Comparison of ENCODE assay signal across 8 cellular contexts in genomic region chr9:100216178-100216787, GRCh38.
DNase-seq lines count a peak whose midpoint lies in the region; ATAC-seq and TF ChIP-seq lines count a peak whose summit lies in the region.

No MANE protein-coding gene starts in this region.

- H3K27ac Mint-ChIP-seq in activated T-helper 2 cell treated with anti-CD3 and anti-CD28 coated beads, Interferon-gamma antibody, Interleukin-2, Interleukin-4, amounts not matched to agents 10 μg/mL and 5 μg/mL and 100 μg/mL, durations not matched to agents 14 hours and 24 hours and 36 hours: no peak overlapping the region

- no peak overlapping the region for H2AFZ ChIP-seq in OCI-LY3 (ENCODE audit: low read depth, low read length)

- TF ChIP-seq CTCF in OCI-LY3 (IDR thresholded peaks at IDR 0.05; ENCODE audit: low read depth, low read length): peak; percentile 85

- H3K4me1 Mint-ChIP-seq in activated T-helper 2 cell treated with anti-CD3 and anti-CD28 coated beads, Interferon-gamma antibody, Interleukin-2, Interleukin-4, amounts not matched to agents 10 μg/mL and 5 μg/mL and 100 μg/mL, durations not matched to agents 14 hours and 24 hours and 36 hours (ENCODE audit: low read depth): peaks cover 10% of the 10 kb centered on the region

- no peaks in the 10 kb centered on the region for H3K27me3 ChIP-seq in OCI-LY3 (ENCODE audit: low read depth, low read length)

- DNase-seq in NCI-H1694 treated with DMSO at 0.1 percent for 48 hours (lab: John Stamatoyannopoulos, UW) (peak; percentile 12), NCI-H1694 (lab: John Stamatoyannopoulos, UW) (no peak), head of caudate nucleus (peak in 32 of 42 donors; percentile 8 to 84 (median 48)), retina (peak; percentile 10), NCI-H2107 treated with DMSO at 0.1 percent for 48 hours (lab: John Stamatoyannopoulos, UW; ENCODE audit: unreplicated experiment) (no peak)
- peak; percentile 49 for DNase-seq in activated T-helper 2 cell treated with anti-CD3 and anti-CD28 coated beads, Interferon-gamma antibody, Interleukin-2, Interleukin-4, amounts not matched to agents 10 μg/mL and 5 μg/mL and 100 μg/mL, durations not matched to agents 14 hours and 24 hours and 36 hours (ENCODE audit: low spot score)

- H3K4me3 Mint-ChIP-seq in activated T-helper 2 cell treated with anti-CD3 and anti-CD28 coated beads, Interferon-gamma antibody, Interleukin-2, Interleukin-4, amounts not matched to agents 10 μg/mL and 5 μg/mL and 100 μg/mL, durations not matched to agents 14 hours and 24 hours and 36 hours (ENCODE audit: low read depth): no peak overlapping the region

- intact Hi-C loops in activated T-helper 2 cell treated with anti-CD3 and anti-CD28 coated beads, Interferon-gamma antibody, Interleukin-2, Interleukin-4, amounts not matched to agents 10 μg/mL and 5 μg/mL and 100 μg/mL, durations not matched to agents 14 hours and 24 hours and 36 hours (cut with micrococcal nuclease): loop anchor here (1.0 to 10.0 kb wide), 2 partner anchors 188 to 391 kb away; partner anchors contain the start of gene NR4A3
- intact Hi-C loops in head of caudate nucleus (cut with DNase I): loop anchor here (10.0 kb wide), 1 partner anchor 181 kb away; no protein-coding TSS in a partner anchor

- H3K79me2 ChIP-seq in OCI-LY3 (ENCODE audit: low read length): no peaks in the 10 kb centered on the region

- H3K27me3 Mint-ChIP-seq in activated T-helper 2 cell treated with anti-CD3 and anti-CD28 coated beads, Interferon-gamma antibody, Interleukin-2, Interleukin-4, amounts not matched to agents 10 μg/mL and 5 μg/mL and 100 μg/mL, durations not matched to agents 14 hours and 24 hours and 36 hours (ENCODE audit: low read depth): no peaks in the 10 kb centered on the region

- no peaks in the 10 kb centered on the region for H3K36me3 ChIP-seq in OCI-LY3 (replicated peaks; ENCODE audit: low read depth, low read length)

- no peak overlapping the region for H3K9ac ChIP-seq in OCI-LY3 (ENCODE audit: low read length)

- H3K4me1 ChIP-seq in OCI-LY3 (ENCODE audit: low read length): peaks cover 20% of the 10 kb centered on the region

- peak; percentile 66 for ATAC-seq in HG02763 (IDR thresholded peaks at IDR 0.05; ENCODE audit: unreplicated experiment)

- no peak overlapping the region for H3K4me2 ChIP-seq in OCI-LY3 (ENCODE audit: low read length)

- no peaks in the 10 kb centered on the region for H4K20me1 ChIP-seq in OCI-LY3 (ENCODE audit: insufficient read depth, low read length)

- no peaks in the 10 kb centered on the region for H3K36me3 Mint-ChIP-seq in activated T-helper 2 cell treated with anti-CD3 and anti-CD28 coated beads, Interferon-gamma antibody, Interleukin-2, Interleukin-4, amounts not matched to agents 10 μg/mL and 5 μg/mL and 100 μg/mL, durations not matched to agents 14 hours and 24 hours and 36 hours (ENCODE audit: low read depth)

- H3K9me3 ChIP-seq in OCI-LY3 (ENCODE audit: insufficient read depth, low read length): no peaks in the 10 kb centered on the region

- H3K4me3 ChIP-seq in OCI-LY3 (ENCODE audit: low read length): no peak overlapping the region

- no peak overlapping the region for H3K27ac ChIP-seq in OCI-LY3 (ENCODE audit: low read length)

- no peaks in the 10 kb centered on the region for H3K9me3 Mint-ChIP-seq in activated T-helper 2 cell treated with anti-CD3 and anti-CD28 coated beads, Interferon-gamma antibody, Interleukin-2, Interleukin-4, amounts not matched to agents 10 μg/mL and 5 μg/mL and 100 μg/mL, durations not matched to agents 14 hours and 24 hours and 36 hours

Comparison
In these comparisons a context has a peak if more than half of its experiments do, and no peak if none do; other contexts are left out.
1. DNase-seq: peak in NCI-H1694 treated with DMSO at 0.1 percent for 48 hours (single experiment), activated T-helper 2 cell treated with anti-CD3 and anti-CD28 coated beads, Interferon-gamma antibody, Interleukin-2, Interleukin-4, amounts not matched to agents 10 μg/mL and 5 μg/mL and 100 μg/mL, durations not matched to agents 14 hours and 24 hours and 36 hours (single experiment), head of caudate nucleus (32 of 42) and retina (single experiment); none in NCI-H1694 (single experiment) and NCI-H2107 treated with DMSO at 0.1 percent for 48 hours (single experiment).